In genomic region chr6:110414669-110415296, GRCh38 we compare ENCODE assay signal across 10 cellular contexts. TPM values are rescaled to one million over a fixed set of nuclear protein-coding genes. Genes with fewer than 3 reads are reported as not detected.
DNase-seq lines count a peak whose midpoint lies in the region; ATAC-seq and TF ChIP-seq lines count a peak whose summit lies in the region.
"Had no signal": no experiment of that assay in that cellular context is flagged by ENCODE, and none has a peak within 500 bp of the region (broad histone marks: within the 10 kb centered on the region; RNA-seq: fewer than 3 reads in every experiment).

No MANE protein-coding gene starts in this region.

- no peak for TF ChIP-seq CTCF in Panc1 (IDR thresholded peaks at IDR 0.05)

- POLR2A ChIA-PET in Panc1 (lab: Charles Lee): no interaction called here

- H3K4me1 ChIP-seq in Panc1 (ENCODE audit: control insufficient read depth, insufficient read depth, low read length) (no peaks in the 10 kb centered on the region), esophagus (ENCODE audit: control insufficient read depth in 2 of 2, insufficient read depth in 2 of 2, low read length in 1 of 2) (peaks cover 2 to 5% of the 10 kb centered on the region in 2 donors), muscle layer of duodenum (ENCODE audit: control insufficient read depth in 1 of 2, insufficient read depth in 2 of 2, low read length in 2 of 2) (peaks cover 6 to 14% of the 10 kb centered on the region in 2 donors), subcutaneous abdominal adipose tissue (ENCODE audit: control insufficient read depth in 5 of 5, insufficient read depth in 5 of 5, low read length in 5 of 5) (peaks cover 4 to 24% (median 20%) of the 10 kb centered on the region in 5 donors)

- DNase-seq in Panc1 (ENCODE audit: low read depth, low spot score) (no peak), HCEC 1CT (no peak), OCI-M1 (lab: John Stamatoyannopoulos, UW) (no peak)
- no peak for DNase-seq in stimulated activated naive CD4-positive, alpha-beta T cell treated with Interleukin-2 at 50 U/mL for 16 hours (lab: John Stamatoyannopoulos, UW)
- DNase-seq: activated naive CD4-positive, alpha-beta T cell treated with Interleukin-2 at 50 U/mL for 16 hours had no signal

- H3K4me3 ChIP-seq in Panc1 (ENCODE audit: low read depth in 2 of 2, low read length in 2 of 2): peak overlapping the region; percentile 16 to 44; a peak in 3 of 4 replicates
- H3K4me3 ChIP-seq in esophagus (ENCODE audit: low read depth in 1 of 2, low read length in 2 of 2): no peak overlapping the region
- H3K4me3 ChIP-seq in muscle layer of duodenum (ENCODE audit: low read depth in 1 of 2, low read length in 2 of 2): peak overlapping the region; percentile 59 to 68
- peak overlapping the region; percentile 50 to 88 (median 67) for H3K4me3 ChIP-seq in subcutaneous abdominal adipose tissue (ENCODE audit: low read depth in 1 of 5, low read length in 5 of 5)

- ATAC-seq in Panc1 (peak; percentile 35), HG02763 (IDR thresholded peaks at IDR 0.05; ENCODE audit: unreplicated experiment) (no peak)

- no peaks in the 10 kb centered on the region for H3K36me3 ChIP-seq in Panc1 (ENCODE audit: control insufficient read depth, insufficient read depth, low read length)
- H3K36me3 ChIP-seq in esophagus (ENCODE audit: control insufficient read depth in 2 of 2, insufficient read depth in 2 of 2, low read length in 1 of 2): no peaks in the 10 kb centered on the region
- no peaks in the 10 kb centered on the region for H3K36me3 ChIP-seq in muscle layer of duodenum (ENCODE audit: control insufficient read depth in 1 of 2, insufficient read depth in 2 of 2, low read length in 2 of 2)
- no peaks in the 10 kb centered on the region for H3K36me3 ChIP-seq in subcutaneous abdominal adipose tissue (ENCODE audit: control insufficient read depth in 5 of 5, insufficient read depth in 5 of 5, low read length in 5 of 5)

- intact Hi-C loops in Panc1 (cut with micrococcal nuclease; ENCODE audit: unreplicated experiment): no loop called here

- peak overlapping the region; percentile 13 to 73 (median 57) for H3K9ac ChIP-seq in subcutaneous abdominal adipose tissue (ENCODE audit: low read length in 5 of 5)

- H3K27me3 ChIP-seq in Panc1 (ENCODE audit: control insufficient read depth, insufficient read depth, low read length): peaks cover 3% of the 10 kb centered on the region; the same call in 1 of the 2 replicates
- no peaks in the 10 kb centered on the region for H3K27me3 ChIP-seq in esophagus (ENCODE audit: control insufficient read depth in 1 of 2, insufficient read depth in 2 of 2, low read length in 2 of 2)
- H3K27me3 ChIP-seq in muscle layer of duodenum (ENCODE audit: low read depth, low read length): no peaks in the 10 kb centered on the region
- H3K27me3 ChIP-seq in subcutaneous abdominal adipose tissue (ENCODE audit: control insufficient read depth in 5 of 5, insufficient read depth in 4 of 5, low read length in 5 of 5): no peaks in the 10 kb centered on the region

- WGBS in esophagus, 2 donors: 53 to 62% methylated on average over 6 of the region's 6 CpGs

- H3K9me3 ChIP-seq in Panc1 (ENCODE audit: control insufficient read depth, insufficient read depth, low read depth, low read length) (no peaks in the 10 kb centered on the region), esophagus (ENCODE audit: control insufficient read depth in 2 of 2, insufficient read depth in 1 of 2, low read depth in 1 of 2, low read length in 1 of 2) (no peaks in the 10 kb centered on the region), muscle layer of duodenum (ENCODE audit: control insufficient read depth in 1 of 2, low read length in 2 of 2) (no peaks in the 10 kb centered on the region), subcutaneous abdominal adipose tissue (ENCODE audit: control insufficient read depth in 5 of 5, low read length in 5 of 5) (no peaks in the 10 kb centered on the region)

- CTCF ChIA-PET in Panc1 (lab: Charles Lee): no interaction called here

- BruUV-seq in Panc1 (replicated peaks; lab: Mats Ljungman, UMichigan): no TSS peak

- H3K27ac ChIP-seq in Panc1 (ENCODE audit: low read length): no peak overlapping the region
- peak overlapping the region; percentile 18 to 45 for H3K27ac ChIP-seq in esophagus (ENCODE audit: low read depth in 2 of 2, low read length in 1 of 2)
- peak overlapping the region; percentile 68 for H3K27ac ChIP-seq in muscle layer of duodenum (ENCODE audit: low read length)
- H3K27ac ChIP-seq in subcutaneous abdominal adipose tissue (ENCODE audit: low read depth, low read length): peak overlapping the region; percentile 93

- in situ Hi-C loops in Panc1 (cut with HindIII; ENCODE audit: low pct_unique_long_range_greater_than_20kb, low sequenced_read_pairs): no loop called here

RNA-seq across cellular contexts. Expression of gene DDO, which starts 0.6 kb away (rescaled TPM):
- 0.39 TPM for total RNA-seq in Panc1 (2021; ENCODE audit: unreplicated experiment)
- polyA plus RNA-seq in Panc1 (2012; ENCODE audit: insufficient read length): 0.29 TPM
- under 1 TPM; 0.28 to 0.34 TPM for polyA plus RNA-seq in esophagus

RNA-seq across cellular contexts. Expression of gene METTL24, which starts 56.6 kb away (rescaled TPM):
- not detected for total RNA-seq in Panc1 (2021; ENCODE audit: unreplicated experiment)
- not detected for polyA plus RNA-seq in Panc1 (2012; ENCODE audit: insufficient read length)
- polyA plus RNA-seq in esophagus: under 1 TPM; 0.14 to 0.34 TPM
- total RNA-seq: LHCN-M2 had no signal

Comparison
In these comparisons a context has a peak if more than half of its experiments do, and no peak if none do; other contexts are left out.
1. H3K4me3 ChIP-seq: peak in Panc1 (2 of 2), muscle layer of duodenum (2 of 2) and subcutaneous abdominal adipose tissue (5 of 5); none in esophagus (0 of 2).